In genomic region chr2:104933518-104933917, GRCh38 we compare ENCODE assay signal across 26 cellular contexts.
"Had no signal": no experiment of that assay in that cellular context is flagged by ENCODE, and none has a peak within 500 bp of the region (broad histone marks: within the 10 kb centered on the region; RNA-seq: fewer than 3 reads in every experiment).

No MANE protein-coding gene starts in this region.

- H3K27me3 ChIP-seq: testis, thyroid gland, tibial nerve, upper lobe of left lung, upper lobe of right lung, uterus, vagina had no signal

- H3K27ac ChIP-seq: stomach, suprapubic skin, testis, thoracic aorta, thyroid gland, tibial artery, tibial nerve, transverse colon, upper lobe of left lung, upper lobe of right lung, uterus, vagina had no signal

- DNase-seq: stimulated activated CD4-positive, alpha-beta T cell treated with anti-CD3 and anti-CD28 coated beads, Interleukin-2, amount 100 ng/mL, for 48 hours; stimulated activated CD4-positive, alpha-beta T cell treated with anti-CD3 and anti-CD28 coated beads, Interleukin-4, amount 100 ng/mL, for 1 hour; stimulated activated CD4-positive, alpha-beta T cell treated with anti-CD3 and anti-CD28 coated beads, Interleukin-4, amount 100 ng/mL, for 24 hours; stimulated activated CD4-positive, alpha-beta T cell treated with anti-CD3 and anti-CD28 coated beads, Interleukin-4, amount 100 ng/mL, for 4 hours; stimulated activated CD8-positive, alpha-beta memory T cell treated with anti-CD3 and anti-CD28 coated beads, Interleukin-4, amount 100 ng/mL, for 48 hours; stimulated activated naive B cell treated with anti-CD40 and anti-IgM and Interleukin-4, amounts not matched to agents 10 μg/mL and 1 μg/mL and 100 μg/mL, for 72 hours; stimulated activated naive CD4-positive, alpha-beta T cell; stimulated activated naive CD4-positive, alpha-beta T cell treated with Interleukin-2 at 50 U/mL for 16 hours; stimulated activated naive CD8-positive, alpha-beta T cell treated with anti-CD3 and anti-CD28 coated beads, Interleukin-15, amount 100 ng/mL, for 72 hours; stimulated activated naive CD8-positive, alpha-beta T cell treated with anti-CD3 and anti-CD28 coated beads, Interleukin-15, Interleukin-2, amounts not matched to agents 100 U/mL and 50 U/mL, for 24 hours; stomach; substantia nigra; testis; thyroid gland; tibial artery; transverse colon; upper lobe of left lung; upper lobe of right lung; uterus had no signal

- H3K36me3 ChIP-seq: stomach, suprapubic skin, thoracic aorta, thyroid gland, tibial artery, tibial nerve, transverse colon, upper lobe of left lung, upper lobe of right lung, uterus, vagina had no signal

- ATAC-seq: stimulated activated effector memory CD8-positive, alpha-beta T cell treated with anti-CD3 and anti-CD28 coated beads, Interleukin-12 subunit alpha, Interleukin-12 subunit beta, amount 100 ng/mL, for 72 hours; stimulated activated memory B cell treated with anti-CD40 and anti-IgM and Interleukin-4, amounts not matched to agents 10 μg/mL and 1 μg/mL and 100 μg/mL, for 72 hours; stimulated activated naive B cell treated with anti-CD40 and anti-IgM and Interleukin-4, amounts not matched to agents 10 μg/mL and 1 μg/mL and 100 μg/mL, for 72 hours; stimulated activated naive CD8-positive, alpha-beta T cell treated with anti-CD3 and anti-CD28 coated beads, Interleukin-15, amount 100 ng/mL, for 72 hours; stimulated activated naive CD8-positive, alpha-beta T cell treated with anti-CD3 and anti-CD28 coated beads, Interleukin-15, Interleukin-2, amounts not matched to agents 100 U/mL and 50 U/mL, for 24 hours; upper lobe of right lung had no signal

- FAIRE-seq: urothelium cell line had no signal

- H3K4me1 ChIP-seq: stomach, suprapubic skin, testis, thyroid gland, tibial artery, tibial nerve, upper lobe of left lung, upper lobe of right lung, uterus, vagina had no signal

- H3K4me3 ChIP-seq: stomach, suprapubic skin, testis, thoracic aorta, thyroid gland, tibial artery, tibial nerve, transverse colon, upper lobe of left lung, upper lobe of right lung, uterus, vagina had no signal

- H3K9me3 ChIP-seq: stomach, suprapubic skin, testis, thoracic aorta, thyroid gland, tibial artery, tibial nerve, transverse colon, upper lobe of left lung, upper lobe of right lung, uterus, vagina had no signal
